In the genomic region with DNA sequence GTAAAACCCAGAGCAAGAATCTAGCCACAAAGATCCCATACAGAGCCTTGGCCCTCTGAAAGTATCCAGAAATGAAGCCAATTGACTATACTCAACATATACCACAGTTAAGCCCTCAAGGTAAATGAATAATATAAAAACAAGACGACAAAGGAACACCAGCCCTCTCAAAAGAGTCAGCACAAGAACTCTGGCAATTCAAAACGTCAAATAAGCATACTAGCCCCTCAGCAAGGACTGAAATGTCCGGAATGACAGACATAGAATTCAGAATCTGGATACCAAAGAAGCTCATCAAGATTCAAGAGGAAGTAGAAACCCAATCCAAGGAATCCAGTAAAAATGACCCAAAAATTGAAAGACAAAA, we compare ENCODE assay signal across 8 cellular contexts. TPM values are rescaled to one million over a fixed set of nuclear protein-coding genes. Genes with fewer than 3 reads are reported as not detected.
DNase-seq lines count a peak whose midpoint lies in the region; ATAC-seq and TF ChIP-seq lines count a peak whose summit lies in the region.

No MANE protein-coding gene starts in this region.

- H3K27me3 ChIP-seq in neural cell (ENCODE audit: insufficient read depth, low read depth, low read length), result no peaks in the 10 kb centered on the region
- H3K27me3 ChIP-seq in MG63, result no peaks in the 10 kb centered on the region

- H3K9me3 Mint-ChIP-seq in IgD-negative memory B cell, result no peaks in the 10 kb centered on the region
- H3K9me3 Mint-ChIP-seq in central memory CD8-positive, alpha-beta T cell, result no peaks in the 10 kb centered on the region

- peak overlapping the region; percentile 75 for H3K4me3 ChIP-seq in neural cell (ENCODE audit: low read length)
- no peak overlapping the region for H3K4me3 ChIP-seq in MG63

- ATAC-seq in central memory CD8-positive, alpha-beta T cell (replicated peaks; ENCODE audit: extremely low read depth, poor library complexity, severe bottlenecking), result no peak
- ATAC-seq in HG03571 (IDR thresholded peaks at IDR 0.05; ENCODE audit: unreplicated experiment), result no peak

- no peak overlapping the region for H3K4me2 ChIP-seq in neural cell (ENCODE audit: low read length)

- TF ChIP-seq EP300 in neural cell (conservative IDR thresholded peaks at IDR 0.05; ENCODE audit: poor library complexity, severe bottlenecking), result no peak

- no peaks in the 10 kb centered on the region for H3K79me2 ChIP-seq in neural cell (replicated peaks; ENCODE audit: insufficient read depth, low read length)

- H3K27ac ChIP-seq in neural cell (ENCODE audit: low read length), result peak overlapping the region; percentile 78

- H3K4me3 Mint-ChIP-seq in IgD-negative memory B cell, result peak overlapping the region in 3 of 4 donors; percentile 94 to 98 (median 97)
- H3K4me3 Mint-ChIP-seq in central memory CD8-positive, alpha-beta T cell, result peak overlapping the region; percentile 91

- peak overlapping the region; percentile 89 for H2AFZ ChIP-seq in neural cell (ENCODE audit: low read depth, low read length)

- H3K36me3 Mint-ChIP-seq in IgD-negative memory B cell, result no peaks in the 10 kb centered on the region
- H3K36me3 Mint-ChIP-seq in central memory CD8-positive, alpha-beta T cell (ENCODE audit: insufficient read depth), result peaks cover 6% of the 10 kb centered on the region

- in situ Hi-C loops in ACHN (cut with HindIII; ENCODE audit: low pct_ligation_motif_present, low pct_unique_long_range_greater_than_20kb, low sequenced_read_pairs), result no loop called here

- H3K9me3 ChIP-seq in neural cell (ENCODE audit: low read length) (no peaks in the 10 kb centered on the region), MG63 (no peaks in the 10 kb centered on the region)

- no peak overlapping the region for H3K9ac ChIP-seq in neural cell (ENCODE audit: low read length)

- TF ChIP-seq CTCF in neural cell (IDR thresholded peaks at IDR 0.05; ENCODE audit: poor library complexity, severe bottlenecking), result no peak

- peak; percentile 5 for DNase-seq in ACHN
- DNase-seq in central memory CD8-positive, alpha-beta T cell (ENCODE audit: low spot score in 2 of 2), result no peak
- no peak for DNase-seq in GM03348 (ENCODE audit: low spot score)
- DNase-seq in stimulated activated CD4-positive, alpha-beta T cell treated with anti-CD3 and anti-CD28 coated beads, Interleukin-4, amount 100 ng/mL, for 24 hours, result no peak
- DNase-seq in MG63, result no peak

- no peak for TF ChIP-seq RAD21 in neural cell (conservative IDR thresholded peaks at IDR 0.05)

- no peaks in the 10 kb centered on the region for H3K27me3 Mint-ChIP-seq in IgD-negative memory B cell
- H3K27me3 Mint-ChIP-seq in central memory CD8-positive, alpha-beta T cell, result no peaks in the 10 kb centered on the region

- H3K9me2 ChIP-seq in neural cell (ENCODE audit: insufficient read depth, low read length), result no peaks in the 10 kb centered on the region

- peak overlapping the region; percentile 65 to 89 (median 75) for H3K27ac Mint-ChIP-seq in IgD-negative memory B cell
- H3K27ac Mint-ChIP-seq in central memory CD8-positive, alpha-beta T cell (ENCODE audit: low read depth), result peak overlapping the region; percentile 93

- no peaks in the 10 kb centered on the region for H3F3A ChIP-seq in neural cell (ENCODE audit: insufficient read depth, low read length, poor library complexity, severe bottlenecking)

- H4K20me1 ChIP-seq in neural cell (ENCODE audit: insufficient read depth), result no peaks in the 10 kb centered on the region

- H3K36me3 ChIP-seq in neural cell (ENCODE audit: insufficient read depth, low read length) (no peaks in the 10 kb centered on the region), MG63 (no peaks in the 10 kb centered on the region)

- peaks cover 36 to 49% (median 39%) of the 10 kb centered on the region in 3 donors for H3K4me1 Mint-ChIP-seq in IgD-negative memory B cell
- peaks cover 24% of the 10 kb centered on the region for H3K4me1 Mint-ChIP-seq in central memory CD8-positive, alpha-beta T cell

TF ChIP-seq in neural cell, 6 proteins besides CTCF, POLR2A, EP300 and RAD21:
- TF ChIP-seq EZH2 (IDR thresholded peaks at IDR 0.05; ENCODE audit: borderline replicate concordance, insufficient read depth, low read length, poor library complexity, severe bottlenecking), result no peak
- TF ChIP-seq REST (IDR thresholded peaks at IDR 0.05; ENCODE audit: borderline replicate concordance), result no peak
- no peak for TF ChIP-seq MXI1 (conservative IDR thresholded peaks at IDR 0.05; ENCODE audit: poor library complexity, severe bottlenecking)
- TF ChIP-seq POLR2AphosphoS5 (IDR thresholded peaks at IDR 0.05), result no peak
- no peak for TF ChIP-seq TAF1 (IDR thresholded peaks at IDR 0.05; ENCODE audit: low read depth)
- TF ChIP-seq SMC3 (conservative IDR thresholded peaks at IDR 0.05; ENCODE audit: poor library complexity), result no peak

RNA-seq across cellular contexts. Expression of gene GTF2A1, which starts 49.9 kb away (rescaled TPM):
- polyA plus RNA-seq in IgD-negative memory B cell, result 9.2 TPM
- 29.2 and 37.3 TPM in 2 replicates for polyA plus RNA-seq in neural cell
- 69.1 and 77.7 TPM in 2 replicates for polyA minus RNA-seq in neural cell
- total RNA-seq in MG63 (2014; rRNA removed; shearing (Covaris generic); ENCODE audit: low replicate concordance), result 16.1 and 22.8 TPM in 2 replicates
